In genomic region chr22:35257002-35257320, GRCh38 we compare ENCODE assay signal across 8 cellular contexts. TPM values are rescaled to one million over a fixed set of nuclear protein-coding genes. Genes with fewer than 3 reads are reported as not detected.
DNase-seq lines count a peak whose midpoint lies in the region; ATAC-seq and TF ChIP-seq lines count a peak whose summit lies in the region.

No MANE protein-coding gene starts in this region.

- peak; percentile 14 for ATAC-seq in GM21381 (IDR thresholded peaks at IDR 0.05; ENCODE audit: unreplicated experiment)

- POLR2A ChIA-PET in A673 (lab: Charles Lee; ENCODE audit: low non-redundant PET): no interaction called here

- no peaks in the 10 kb centered on the region for H3K27me3 ChIP-seq in A673 (replicated peaks; ENCODE audit: insufficient read depth, low read depth, low read length, poor library complexity)
- no peaks in the 10 kb centered on the region for H3K27me3 ChIP-seq in OCI-LY3 (ENCODE audit: low read depth, low read length)
- H3K27me3 ChIP-seq in esophagus muscularis mucosa: no peaks in the 10 kb centered on the region

- WGBS in esophagus muscularis mucosa: 0% methylated on average over 3 of the region's 3 CpGs

- H3K9ac ChIP-seq in OCI-LY3 (ENCODE audit: low read length): peak overlapping the region; percentile 91

- TF ChIP-seq CTCF in A673 (conservative IDR thresholded peaks at IDR 0.05; ENCODE audit: low read depth, low read length): no peak
- no peak for TF ChIP-seq CTCF in OCI-LY3 (IDR thresholded peaks at IDR 0.05; ENCODE audit: low read depth, low read length)
- TF ChIP-seq CTCF in esophagus muscularis mucosa (IDR thresholded peaks at IDR 0.05): no peak
- no peak for TF ChIP-seq CTCF in retinal pigment epithelial cell (conservative IDR thresholded peaks at IDR 0.05; ENCODE audit: low read depth, low read length)

- no peak for TF ChIP-seq EP300 in esophagus muscularis mucosa (IDR thresholded peaks at IDR 0.05)

- H3K36me3 ChIP-seq in A673 (ENCODE audit: insufficient read depth, low read length, poor library complexity, severe bottlenecking) (peaks cover under 1% of the 10 kb centered on the region), OCI-LY3 (replicated peaks; ENCODE audit: low read depth, low read length) (peaks cover 25% of the 10 kb centered on the region), esophagus muscularis mucosa (peaks cover 0 to under 1% (median 0%) of the 10 kb centered on the region in 4 donors)

- no TSS peak for BruUV-seq in A673 (replicated peaks; lab: Mats Ljungman, UMichigan)

- H3K27ac ChIP-seq in A673 (ENCODE audit: low read depth, low read length, poor library complexity, severe bottlenecking): peak overlapping the region; percentile 100
- H3K27ac ChIP-seq in OCI-LY3 (ENCODE audit: low read length): no peak overlapping the region; the same call in 1 of the 2 replicates
- H3K27ac ChIP-seq in esophagus muscularis mucosa (replicated peaks in 1 of 4): peak overlapping the region; percentile 92 to 99 (median 96)

- DNase-seq in A673 (ENCODE audit: low spot score) (no peak), esophagus muscularis mucosa (ENCODE audit: extremely low spot score) (no peak), retinal pigment epithelial cell (ENCODE audit: low read depth) (no peak), anterior cingulate cortex (lab: John Stamatoyannopoulos, UW) (no peak)
- no peak for DNase-seq in stimulated activated CD4-positive, alpha-beta T cell treated with anti-CD3 and anti-CD28 coated beads, Interleukin-15, amount 100 ng/mL, for 24 hours
- DNase-seq in stimulated activated CD4-positive, alpha-beta T cell treated with anti-CD3 and anti-CD28 coated beads, Interleukin-4, amount 100 ng/mL, for 24 hours: no peak

- H4K20me1 ChIP-seq in OCI-LY3 (ENCODE audit: insufficient read depth, low read length): peaks cover 23% of the 10 kb centered on the region

- H3K9me3 ChIP-seq in A673 (ENCODE audit: low read depth, low read length, poor library complexity, severe bottlenecking) (no peaks in the 10 kb centered on the region), OCI-LY3 (ENCODE audit: insufficient read depth, low read length) (no peaks in the 10 kb centered on the region), esophagus muscularis mucosa (no peaks in the 10 kb centered on the region)

- intact Hi-C loops in A673 (cut with micrococcal nuclease; ENCODE audit: unreplicated experiment): no loop called here
- intact Hi-C loops in esophagus muscularis mucosa (cut with DNase I): no loop called here

- peak overlapping the region; percentile 95 for H3K4me2 ChIP-seq in OCI-LY3 (ENCODE audit: low read length)

- peak overlapping the region; percentile 100 for H2AFZ ChIP-seq in OCI-LY3 (ENCODE audit: low read depth, low read length)

- TF ChIP-seq POLR2A in esophagus muscularis mucosa (IDR thresholded peaks at IDR 0.05; ENCODE audit: low read depth): no peak

- peaks cover 49% of the 10 kb centered on the region for H3K79me2 ChIP-seq in OCI-LY3 (ENCODE audit: low read length)

- peaks cover 12% of the 10 kb centered on the region for H3K4me1 ChIP-seq in A673 (ENCODE audit: insufficient read depth, low read length, poor library complexity, severe bottlenecking)
- H3K4me1 ChIP-seq in OCI-LY3 (ENCODE audit: low read length): peaks cover 17% of the 10 kb centered on the region
- peaks cover 6 to 20% (median 16%) of the 10 kb centered on the region in 4 donors for H3K4me1 ChIP-seq in esophagus muscularis mucosa

- H3K4me3 ChIP-seq in A673 (ENCODE audit: low read depth, low read length, poor library complexity, severe bottlenecking) (peak overlapping the region; percentile 95), OCI-LY3 (ENCODE audit: low read length) (peak overlapping the region; percentile 92), esophagus muscularis mucosa (peak overlapping the region; percentile 90 to 96 (median 94)), retinal pigment epithelial cell (ENCODE audit: low read length) (peak overlapping the region; percentile 86)

- CTCF ChIA-PET in A673 (lab: Charles Lee): no interaction called here

RNA-seq across cellular contexts. Expression of gene HMGXB4, which starts 0.3 kb away (rescaled TPM):
- total RNA-seq in A673 (2021): 49.2 and 52.7 TPM in 2 replicates
- total RNA-seq in esophagus muscularis mucosa: 10 to 100 TPM; 12.4 to 19.9 (median 17.0) TPM

RNA-seq across cellular contexts. Expression of gene TOM1, which starts 42.7 kb away (rescaled TPM):
- 22.8 and 30.1 TPM in 2 replicates for total RNA-seq in A673 (2021)
- total RNA-seq in esophagus muscularis mucosa: 10 to 100 TPM; 22.8 to 44.6 (median 35.8) TPM
